ENCODE assay signal across 11 cellular contexts in genomic region chr2:127054604-127054930, GRCh38.
"Had no signal": no experiment of that assay in that cellular context is flagged by ENCODE, and none has a peak within 500 bp of the region (broad histone marks: within the 10 kb centered on the region; RNA-seq: fewer than 3 reads in every experiment).

No MANE protein-coding gene starts in this region.

- H3K9me3 Mint-ChIP-seq: activated naive CD8-positive, alpha-beta T cell treated with anti-CD3 and anti-CD28 coated beads, Interleukin-2, amount 50 U/mL, for 24 hours had no signal

- H3K27me3 Mint-ChIP-seq: activated naive CD8-positive, alpha-beta T cell treated with anti-CD3 and anti-CD28 coated beads, Interleukin-2, amount 50 U/mL, for 24 hours had no signal

- H3K4me3 Mint-ChIP-seq: activated naive CD8-positive, alpha-beta T cell treated with anti-CD3 and anti-CD28 coated beads, Interleukin-2, amount 50 U/mL, for 24 hours had no signal

- H3K4me3 ChIP-seq: left ventricle myocardium inferior, sigmoid colon, thyroid gland, uterus had no signal

- H3K4me1 ChIP-seq: thyroid gland, uterus had no signal

- H3K36me3 ChIP-seq: left ventricle myocardium inferior, thyroid gland, uterus had no signal

- H3K9me3 ChIP-seq: left ventricle myocardium inferior, sigmoid colon, thyroid gland, uterus had no signal

- H3K27me3 ChIP-seq: sigmoid colon, thyroid gland, uterus had no signal

- H3K4me1 Mint-ChIP-seq: activated naive CD8-positive, alpha-beta T cell treated with anti-CD3 and anti-CD28 coated beads, Interleukin-2, amount 50 U/mL, for 24 hours had no signal

- DNase-seq: activated CD4-positive, alpha-beta T cell treated with anti-CD3 and anti-CD28 coated beads, Interleukin-2, amount 50 U/mL, for 1 hour; activated CD8-positive, alpha-beta memory T cell treated with anti-CD3 and anti-CD28 coated beads for 24 hours; activated naive CD8-positive, alpha-beta T cell treated with anti-CD3 and anti-CD28 coated beads, Interleukin-2, amount 50 U/mL, for 24 hours; islet precursor cell; stimulated activated CD4-positive, alpha-beta T cell treated with anti-CD3 and anti-CD28 coated beads, Interleukin-12 subunit alpha, Interleukin-12 subunit beta, amount 100 ng/mL, for 4 hours; stimulated activated CD4-positive, alpha-beta T cell treated with anti-CD3 and anti-CD28 coated beads, Interleukin-2, amount 100 ng/mL, for 24 hours; T-helper 2 cell; thyroid gland had no signal

- H3K27ac Mint-ChIP-seq: activated naive CD8-positive, alpha-beta T cell treated with anti-CD3 and anti-CD28 coated beads, Interleukin-2, amount 50 U/mL, for 24 hours had no signal

- ATAC-seq: activated naive CD8-positive, alpha-beta T cell treated with anti-CD3 and anti-CD28 coated beads, Interleukin-2, amount 50 U/mL, for 24 hours had no signal

- H3K27ac ChIP-seq: left ventricle myocardium inferior, sigmoid colon, thyroid gland, uterus had no signal
